8 cellular contexts compared by ENCODE assay signal in genomic region chr6:170438402-170438753, GRCh38.
DNase-seq lines count a peak whose midpoint lies in the region; ATAC-seq and TF ChIP-seq lines count a peak whose summit lies in the region.

No MANE protein-coding gene starts in this region.

- no peaks in the 10 kb centered on the region for H3K36me3 ChIP-seq in endodermal cell (ENCODE audit: control insufficient read depth, insufficient read depth, low read length)

- no peak overlapping the region for H3K4me3 ChIP-seq in endodermal cell (ENCODE audit: low read length)

- no peaks in the 10 kb centered on the region for H3K4me1 ChIP-seq in endodermal cell (ENCODE audit: control insufficient read depth, insufficient read depth, low read length)

- H3K36me3 Mint-ChIP-seq in endodermal cell (ENCODE audit: low read depth) = no peaks in the 10 kb centered on the region

- no peak for TF ChIP-seq CTCF in endodermal cell (conservative IDR thresholded peaks at IDR 0.05)

- no peak overlapping the region for H3K4me3 Mint-ChIP-seq in endodermal cell

- H3K27ac Mint-ChIP-seq in endodermal cell = no peak overlapping the region

- no peaks in the 10 kb centered on the region for H3K27me3 ChIP-seq in endodermal cell (ENCODE audit: control insufficient read depth, insufficient read depth, low read length, poor library complexity, severe bottlenecking)

- no peaks in the 10 kb centered on the region for H3K4me1 Mint-ChIP-seq in endodermal cell

- H3K9me3 Mint-ChIP-seq in endodermal cell = peaks cover 12% of the 10 kb centered on the region

- H3K9ac ChIP-seq in endodermal cell (ENCODE audit: extremely low read depth, low read length, poor library complexity, severe bottlenecking) = peak overlapping the region; percentile 15

- WGBS in endodermal cell (ENCODE audit: insufficient coverage in 1 of 2, insufficient read length in 1 of 2), 2 experiments = 38 to 39% methylated on average over 10 to 15 of the region's 15 CpGs

- H3K27ac ChIP-seq in endodermal cell (ENCODE audit: low read depth, low read length) = peak overlapping the region; percentile 75

- H3K27me3 Mint-ChIP-seq in endodermal cell (ENCODE audit: insufficient read depth) = no peaks in the 10 kb centered on the region

- DNase-seq in activated effector memory CD4-positive, alpha-beta T cell treated with anti-CD3 and anti-CD28 coated beads, Interleukin-2, amount 50 U/mL, for 16 hours = peak; percentile 62
- DNase-seq in activated effector memory CD4-positive, alpha-beta T cell treated with Interleukin-2 at 50 U/mL for 16 hours = no peak
- DNase-seq in NCI-H1436 (lab: John Stamatoyannopoulos, UW) = peak; percentile 91
- DNase-seq in T1000 (lab: John Stamatoyannopoulos, UW) = peak; percentile 96
- peak; percentile 87 for DNase-seq in endodermal cell
- DNase-seq in mesenteric fat pad (ENCODE audit: low spot score) = peak; percentile 90
- peak; percentile 25 to 73 for DNase-seq in stimulated activated CD8-positive, alpha-beta memory T cell treated with anti-CD3 and anti-CD28 coated beads, Interleukin-7, amount 100 ng/mL, for 48 hours (ENCODE audit: extremely low read depth in 1 of 2, low read depth in 1 of 2)

- ATAC-seq in HG02840 (IDR thresholded peaks at IDR 0.05; ENCODE audit: low FRiP score, unreplicated experiment) = peak; percentile 77

- H3K9me3 ChIP-seq in endodermal cell (ENCODE audit: control insufficient read depth, low read length) = peaks cover 6% of the 10 kb centered on the region
